8 cellular contexts compared by ENCODE assay signal in genomic region chr2:115165529-115166109, GRCh38.
DNase-seq lines count a peak whose midpoint lies in the region; ATAC-seq and TF ChIP-seq lines count a peak whose summit lies in the region.

No MANE protein-coding gene starts in this region.

- no peaks in the 10 kb centered on the region for H3K36me3 ChIP-seq in ovary

- no peaks in the 10 kb centered on the region for H3K27me3 ChIP-seq in ovary

- H3K27me3 Mint-ChIP-seq in naive thymus-derived CD8-positive, alpha-beta T cell, result peaks cover 8 to 22% (median 19%) of the 10 kb centered on the region in 5 donors

- POLR2A ChIA-PET in naive thymus-derived CD8-positive, alpha-beta T cell (lab: Charles Lee), result no interaction called here

- no peak overlapping the region for H3K27ac Mint-ChIP-seq in naive thymus-derived CD8-positive, alpha-beta T cell

- no peak for TF ChIP-seq POLR2A in ovary (IDR thresholded peaks at IDR 0.05)

- H3K4me3 ChIP-seq in ovary, result no peak overlapping the region

- 21 to 27% (median 22%) methylated on average over 6 of the region's 6 CpGs for WGBS in ovary, 3 donors

- H3K4me1 Mint-ChIP-seq in naive thymus-derived CD8-positive, alpha-beta T cell, result peaks cover 0 to 15% (median 4%) of the 10 kb centered on the region in 4 donors

- TF ChIP-seq EP300 in Ishikawa (IDR thresholded peaks at IDR 0.05; ENCODE audit: borderline replicate concordance), result no peak
- no peak for TF ChIP-seq EP300 in ovary (IDR thresholded peaks at IDR 0.05)

- intact Hi-C loops in head of caudate nucleus (cut with DNase I) (no loop called here), ovary (cut with DNase I) (no loop called here)

- no peak for TF ChIP-seq CTCF in ovary (IDR thresholded peaks at IDR 0.05)

- H3K27ac ChIP-seq in ovary, result no peak overlapping the region

- no peak for ATAC-seq in GM21390 (IDR thresholded peaks at IDR 0.05; ENCODE audit: unreplicated experiment)
- no peak for ATAC-seq in naive thymus-derived CD8-positive, alpha-beta T cell

- H3K4me3 Mint-ChIP-seq in naive thymus-derived CD8-positive, alpha-beta T cell, result no peak overlapping the region

- H3K9me3 Mint-ChIP-seq in naive thymus-derived CD8-positive, alpha-beta T cell, result peaks cover 0 to 16% (median 3%) of the 10 kb centered on the region in 9 donors

- H3K9me3 ChIP-seq in ovary, result no peaks in the 10 kb centered on the region

- H3K36me3 Mint-ChIP-seq in naive thymus-derived CD8-positive, alpha-beta T cell, result peaks cover 0 to 3% (median 3%) of the 10 kb centered on the region in 3 donors

- TF ChIP-seq RAD21 in Ishikawa (IDR thresholded peaks at IDR 0.05; ENCODE audit: low read depth), result peak; percentile 42

- no peaks in the 10 kb centered on the region for H3K4me1 ChIP-seq in ovary (ENCODE audit: insufficient read depth)

- peak; percentile 9 for DNase-seq in GF-D8 (lab: John Stamatoyannopoulos, UW)
- peak; percentile 53 to 59 for DNase-seq in SHP77 (lab: John Stamatoyannopoulos, UW)
- peak in 28 of 42 donors; percentile 4 to 69 (median 40) for DNase-seq in head of caudate nucleus
- no peak for DNase-seq in OCI-M2 (lab: John Stamatoyannopoulos, UW; ENCODE audit: unreplicated experiment)
- no peak for DNase-seq in naive thymus-derived CD8-positive, alpha-beta T cell
- no peak for DNase-seq in ovary

TF ChIP-seq in Ishikawa, 13 proteins besides CTCF, POLR2A, EP300 and RAD21:
- TF ChIP-seq REST (IDR thresholded peaks at IDR 0.05; ENCODE audit: low read depth), result no peak
- TF ChIP-seq FOXM1 (IDR thresholded peaks at IDR 0.05; ENCODE audit: borderline replicate concordance, low read depth), result no peak
- no peak for TF ChIP-seq TAF1 (IDR thresholded peaks at IDR 0.05; ENCODE audit: low read depth)
- TF ChIP-seq ZBTB7A (IDR thresholded peaks at IDR 0.05; ENCODE audit: low read depth), result no peak
- TF ChIP-seq NFIC (IDR thresholded peaks at IDR 0.05), result no peak
- TF ChIP-seq CREB1 (IDR thresholded peaks at IDR 0.05; ENCODE audit: low read depth), result no peak
- TF ChIP-seq USF1 (IDR thresholded peaks at IDR 0.05), result no peak
- no peak for TF ChIP-seq YY1 (IDR thresholded peaks at IDR 0.05; ENCODE audit: low read depth)
- TF ChIP-seq TCF12 (IDR thresholded peaks at IDR 0.05; ENCODE audit: low read depth), result no peak
- TF ChIP-seq EGR1 (IDR thresholded peaks at IDR 0.05), result no peak

Comparison
In these comparisons a context has a peak if more than half of its experiments do, and no peak if none do; other contexts are left out.
1. DNase-seq: peak in GF-D8 (single experiment), SHP77 (2 of 2) and head of caudate nucleus (28 of 42); none in OCI-M2 (single experiment), naive thymus-derived CD8-positive, alpha-beta T cell (0 of 10) and ovary (0 of 5).